Comparison of ENCODE assay signal across 1 cellular context in the genomic region with DNA sequence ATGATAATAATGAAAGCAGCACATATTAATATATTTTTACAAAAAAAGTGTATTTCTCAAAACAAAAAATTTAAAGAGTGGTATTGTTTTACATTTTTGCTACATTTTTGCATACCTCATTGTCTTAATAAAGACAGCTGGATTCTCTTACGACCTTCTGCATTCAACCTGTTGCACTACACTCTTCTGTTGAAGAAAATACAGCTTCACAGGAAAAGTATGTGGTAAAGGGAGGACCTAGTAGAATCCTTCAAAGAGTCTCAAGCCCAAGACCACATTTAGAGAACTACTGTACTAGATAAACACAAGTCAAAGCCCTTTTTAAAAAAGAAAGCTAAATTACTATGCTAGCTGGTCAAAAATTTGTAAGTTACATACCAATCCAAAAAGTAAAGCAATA.
TF ChIP-seq lines count a peak whose summit lies in the region.

No MANE protein-coding gene starts in this region.

TF ChIP-seq in WTC11, 78 proteins besides CTCF, POLR2A, EP300 and RAD21 (continued from another document):
- TF ChIP-seq, protein P1, sequence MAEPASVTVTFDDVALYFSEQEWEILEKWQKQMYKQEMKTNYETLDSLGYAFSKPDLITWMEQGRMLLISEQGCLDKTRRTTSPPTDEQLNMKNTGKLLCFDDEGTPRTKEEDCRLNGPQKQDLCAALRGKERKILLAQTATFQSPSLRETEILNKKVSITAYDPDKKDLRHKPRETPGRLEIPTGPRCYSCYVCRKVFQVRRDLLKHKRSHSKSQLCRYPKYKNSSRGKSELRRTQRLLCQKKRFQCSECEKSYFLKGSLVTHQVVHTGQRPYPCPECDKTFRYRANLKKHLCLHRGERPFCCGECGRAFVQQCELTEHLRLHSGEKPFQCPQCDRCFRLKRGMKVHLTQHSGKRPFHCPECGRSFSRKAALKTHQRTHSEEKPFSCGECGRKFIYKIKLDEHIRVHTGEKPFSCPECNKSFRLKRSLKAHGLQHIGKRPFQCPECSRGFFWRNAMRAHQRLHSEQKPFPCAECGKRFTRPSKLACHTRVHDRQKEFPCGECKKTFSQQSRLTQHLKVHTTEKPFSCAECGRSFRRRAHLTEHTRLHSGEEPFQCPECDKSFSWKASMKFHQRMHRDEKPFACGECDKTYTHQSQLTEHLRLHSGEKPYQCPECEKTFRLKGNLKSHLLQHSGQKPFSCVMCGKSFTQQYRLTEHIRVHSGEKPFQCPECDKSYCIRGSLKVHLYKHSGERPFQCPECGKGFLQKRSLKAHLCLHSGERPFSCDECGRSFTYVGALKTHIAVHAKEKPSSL (CRISPR knock-in tag; conservative IDR thresholded peaks at IDR 0.05) = no peak
- no peak for TF ChIP-seq GTF2I (CRISPR knock-in tag; conservative IDR thresholded peaks at IDR 0.05)
- TF ChIP-seq, protein P2, sequence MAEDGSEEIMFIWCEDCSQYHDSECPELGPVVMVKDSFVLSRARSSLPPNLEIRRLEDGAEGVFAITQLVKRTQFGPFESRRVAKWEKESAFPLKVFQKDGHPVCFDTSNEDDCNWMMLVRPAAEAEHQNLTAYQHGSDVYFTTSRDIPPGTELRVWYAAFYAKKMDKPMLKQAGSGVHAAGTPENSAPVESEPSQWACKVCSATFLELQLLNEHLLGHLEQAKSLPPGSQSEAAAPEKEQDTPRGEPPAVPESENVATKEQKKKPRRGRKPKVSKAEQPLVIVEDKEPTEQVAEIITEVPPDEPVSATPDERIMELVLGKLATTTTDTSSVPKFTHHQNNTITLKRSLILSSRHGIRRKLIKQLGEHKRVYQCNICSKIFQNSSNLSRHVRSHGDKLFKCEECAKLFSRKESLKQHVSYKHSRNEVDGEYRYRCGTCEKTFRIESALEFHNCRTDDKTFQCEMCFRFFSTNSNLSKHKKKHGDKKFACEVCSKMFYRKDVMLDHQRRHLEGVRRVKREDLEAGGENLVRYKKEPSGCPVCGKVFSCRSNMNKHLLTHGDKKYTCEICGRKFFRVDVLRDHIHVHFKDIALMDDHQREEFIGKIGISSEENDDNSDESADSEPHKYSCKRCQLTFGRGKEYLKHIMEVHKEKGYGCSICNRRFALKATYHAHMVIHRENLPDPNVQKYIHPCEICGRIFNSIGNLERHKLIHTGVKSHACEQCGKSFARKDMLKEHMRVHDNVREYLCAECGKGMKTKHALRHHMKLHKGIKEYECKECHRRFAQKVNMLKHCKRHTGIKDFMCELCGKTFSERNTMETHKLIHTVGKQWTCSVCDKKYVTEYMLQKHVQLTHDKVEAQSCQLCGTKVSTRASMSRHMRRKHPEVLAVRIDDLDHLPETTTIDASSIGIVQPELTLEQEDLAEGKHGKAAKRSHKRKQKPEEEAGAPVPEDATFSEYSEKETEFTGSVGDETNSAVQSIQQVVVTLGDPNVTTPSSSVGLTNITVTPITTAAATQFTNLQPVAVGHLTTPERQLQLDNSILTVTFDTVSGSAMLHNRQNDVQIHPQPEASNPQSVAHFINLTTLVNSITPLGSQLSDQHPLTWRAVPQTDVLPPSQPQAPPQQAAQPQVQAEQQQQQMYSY (CRISPR knock-in tag; IDR thresholded peaks at IDR 0.05) = no peak
- TF ChIP-seq, protein P3, sequence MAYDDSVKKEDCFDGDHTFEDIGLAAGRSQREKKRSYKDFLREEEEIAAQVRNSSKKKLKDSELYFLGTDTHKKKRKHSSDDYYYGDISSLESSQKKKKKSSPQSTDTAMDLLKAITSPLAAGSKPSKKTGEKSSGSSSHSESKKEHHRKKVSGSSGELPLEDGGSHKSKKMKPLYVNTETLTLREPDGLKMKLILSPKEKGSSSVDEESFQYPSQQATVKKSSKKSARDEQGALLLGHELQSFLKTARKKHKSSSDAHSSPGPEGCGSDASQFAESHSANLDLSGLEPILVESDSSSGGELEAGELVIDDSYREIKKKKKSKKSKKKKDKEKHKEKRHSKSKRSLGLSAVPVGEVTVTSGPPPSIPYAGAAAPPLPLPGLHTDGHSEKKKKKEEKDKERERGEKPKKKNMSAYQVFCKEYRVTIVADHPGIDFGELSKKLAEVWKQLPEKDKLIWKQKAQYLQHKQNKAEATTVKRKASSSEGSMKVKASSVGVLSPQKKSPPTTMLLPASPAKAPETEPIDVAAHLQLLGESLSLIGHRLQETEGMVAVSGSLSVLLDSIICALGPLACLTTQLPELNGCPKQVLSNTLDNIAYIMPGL (CRISPR knock-in tag; IDR thresholded peaks at IDR 0.05) = no peak
- TF ChIP-seq TEAD1 (CRISPR knock-in tag; IDR thresholded peaks at IDR 0.05) = no peak
- no peak for TF ChIP-seq FOXJ3 (CRISPR knock-in tag; IDR thresholded peaks at IDR 0.05; ENCODE audit: borderline replicate concordance)
- no peak for TF ChIP-seq TCF7 (CRISPR knock-in tag; IDR thresholded peaks at IDR 0.05; ENCODE audit: low read depth)
- TF ChIP-seq ETV6 (CRISPR knock-in tag; IDR thresholded peaks at IDR 0.05) = no peak
- TF ChIP-seq, protein P4, sequence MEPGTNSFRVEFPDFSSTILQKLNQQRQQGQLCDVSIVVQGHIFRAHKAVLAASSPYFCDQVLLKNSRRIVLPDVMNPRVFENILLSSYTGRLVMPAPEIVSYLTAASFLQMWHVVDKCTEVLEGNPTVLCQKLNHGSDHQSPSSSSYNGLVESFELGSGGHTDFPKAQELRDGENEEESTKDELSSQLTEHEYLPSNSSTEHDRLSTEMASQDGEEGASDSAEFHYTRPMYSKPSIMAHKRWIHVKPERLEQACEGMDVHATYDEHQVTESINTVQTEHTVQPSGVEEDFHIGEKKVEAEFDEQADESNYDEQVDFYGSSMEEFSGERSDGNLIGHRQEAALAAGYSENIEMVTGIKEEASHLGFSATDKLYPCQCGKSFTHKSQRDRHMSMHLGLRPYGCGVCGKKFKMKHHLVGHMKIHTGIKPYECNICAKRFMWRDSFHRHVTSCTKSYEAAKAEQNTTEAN (CRISPR knock-in tag; IDR thresholded peaks at IDR 0.05) = no peak
- TF ChIP-seq, protein P5, sequence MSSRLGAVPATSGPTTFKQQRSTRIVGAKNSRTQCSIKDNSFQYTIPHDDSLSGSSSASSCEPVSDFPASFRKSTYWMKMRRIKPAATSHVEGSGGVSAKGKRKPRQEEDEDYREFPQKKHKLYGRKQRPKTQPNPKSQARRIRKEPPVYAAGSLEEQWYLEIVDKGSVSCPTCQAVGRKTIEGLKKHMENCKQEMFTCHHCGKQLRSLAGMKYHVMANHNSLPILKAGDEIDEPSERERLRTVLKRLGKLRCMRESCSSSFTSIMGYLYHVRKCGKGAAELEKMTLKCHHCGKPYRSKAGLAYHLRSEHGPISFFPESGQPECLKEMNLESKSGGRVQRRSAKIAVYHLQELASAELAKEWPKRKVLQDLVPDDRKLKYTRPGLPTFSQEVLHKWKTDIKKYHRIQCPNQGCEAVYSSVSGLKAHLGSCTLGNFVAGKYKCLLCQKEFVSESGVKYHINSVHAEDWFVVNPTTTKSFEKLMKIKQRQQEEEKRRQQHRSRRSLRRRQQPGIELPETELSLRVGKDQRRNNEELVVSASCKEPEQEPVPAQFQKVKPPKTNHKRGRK (CRISPR knock-in tag; IDR thresholded peaks at IDR 0.05; ENCODE audit: borderline replicate concordance) = no peak
- TF ChIP-seq GABPB1 (CRISPR knock-in tag; IDR thresholded peaks at IDR 0.05) = no peak
- TF ChIP-seq, protein P6, sequence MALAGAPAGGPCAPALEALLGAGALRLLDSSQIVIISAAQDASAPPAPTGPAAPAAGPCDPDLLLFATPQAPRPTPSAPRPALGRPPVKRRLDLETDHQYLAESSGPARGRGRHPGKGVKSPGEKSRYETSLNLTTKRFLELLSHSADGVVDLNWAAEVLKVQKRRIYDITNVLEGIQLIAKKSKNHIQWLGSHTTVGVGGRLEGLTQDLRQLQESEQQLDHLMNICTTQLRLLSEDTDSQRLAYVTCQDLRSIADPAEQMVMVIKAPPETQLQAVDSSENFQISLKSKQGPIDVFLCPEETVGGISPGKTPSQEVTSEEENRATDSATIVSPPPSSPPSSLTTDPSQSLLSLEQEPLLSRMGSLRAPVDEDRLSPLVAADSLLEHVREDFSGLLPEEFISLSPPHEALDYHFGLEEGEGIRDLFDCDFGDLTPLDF (CRISPR knock-in tag; IDR thresholded peaks at IDR 0.05) = no peak
- TF ChIP-seq ATF1 (CRISPR knock-in tag; IDR thresholded peaks at IDR 0.05) = no peak
- TF ChIP-seq SOX15 (CRISPR knock-in tag; IDR thresholded peaks at IDR 0.05) = no peak
- TF ChIP-seq, protein P7, sequence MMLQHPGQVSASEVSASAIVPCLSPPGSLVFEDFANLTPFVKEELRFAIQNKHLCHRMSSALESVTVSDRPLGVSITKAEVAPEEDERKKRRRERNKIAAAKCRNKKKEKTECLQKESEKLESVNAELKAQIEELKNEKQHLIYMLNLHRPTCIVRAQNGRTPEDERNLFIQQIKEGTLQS (CRISPR knock-in tag; conservative IDR thresholded peaks at IDR 0.05) = no peak
- no peak for TF ChIP-seq TP53 (CRISPR knock-in tag; IDR thresholded peaks at IDR 0.05)
